In the genomic region with DNA sequence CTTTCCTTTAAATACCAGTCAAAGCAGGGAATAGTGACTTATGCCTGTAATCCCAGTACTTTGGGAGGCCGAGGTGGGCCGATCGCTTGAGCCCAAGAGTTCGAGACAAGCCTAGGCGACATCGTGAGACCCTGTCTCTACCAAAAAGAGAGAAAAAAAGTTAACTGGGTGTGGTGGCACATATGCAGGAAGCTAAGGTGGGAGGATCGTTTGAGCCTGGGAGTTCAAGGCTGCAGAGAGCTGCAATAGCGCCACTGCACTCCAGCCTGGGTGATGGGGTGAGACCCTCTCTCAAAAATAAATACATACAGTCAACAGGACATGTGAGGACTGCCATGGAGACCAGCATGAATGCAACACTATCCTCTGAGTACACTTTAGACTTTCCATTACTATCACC, we compare ENCODE assay signal across 1 cellular context.
TF ChIP-seq lines count a peak whose summit lies in the region.

No MANE protein-coding gene starts in this region.

TF ChIP-seq in HCT116, 20 proteins besides CTCF, POLR2A, EP300 and RAD21:
- no peak for TF ChIP-seq YY1 (IDR thresholded peaks at IDR 0.05; ENCODE audit: extremely low read depth, insufficient replicate concordance, low read depth, low read length)
- TF ChIP-seq POLR2AphosphoS5 (IDR thresholded peaks at IDR 0.05; ENCODE audit: low read depth, low read length) = no peak
- TF ChIP-seq SP1 (IDR thresholded peaks at IDR 0.05; ENCODE audit: low read depth) = no peak
- no peak for TF ChIP-seq ZFX (IDR thresholded peaks at IDR 0.05)
- TF ChIP-seq CBX3 (IDR thresholded peaks at IDR 0.05; ENCODE audit: low read depth) = no peak
- no peak for TF ChIP-seq ZNF274 (IDR thresholded peaks at IDR 0.05; ENCODE audit: low read depth, low read length)
- TF ChIP-seq EZH2phosphoT487 (IDR thresholded peaks at IDR 0.05; ENCODE audit: borderline replicate concordance) = no peak
- TF ChIP-seq, protein P1, sequence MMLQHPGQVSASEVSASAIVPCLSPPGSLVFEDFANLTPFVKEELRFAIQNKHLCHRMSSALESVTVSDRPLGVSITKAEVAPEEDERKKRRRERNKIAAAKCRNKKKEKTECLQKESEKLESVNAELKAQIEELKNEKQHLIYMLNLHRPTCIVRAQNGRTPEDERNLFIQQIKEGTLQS (IDR thresholded peaks at IDR 0.05) = no peak
- no peak for TF ChIP-seq FOSL1 (IDR thresholded peaks at IDR 0.05; ENCODE audit: low read depth)
- no peak for TF ChIP-seq JUND (IDR thresholded peaks at IDR 0.05)
- TF ChIP-seq EGR1 (IDR thresholded peaks at IDR 0.05; ENCODE audit: low read depth) = no peak
- TF ChIP-seq SIN3A (IDR thresholded peaks at IDR 0.05; ENCODE audit: low read depth) = no peak
